10 cellular contexts compared by ENCODE assay signal in genomic region chr1:53526451-53527101, GRCh38.
DNase-seq lines count a peak whose midpoint lies in the region; ATAC-seq and TF ChIP-seq lines count a peak whose summit lies in the region.
"Had no signal": no experiment of that assay in that cellular context is flagged by ENCODE, and none has a peak within 500 bp of the region (broad histone marks: within the 10 kb centered on the region; RNA-seq: fewer than 3 reads in every experiment).

No MANE protein-coding gene starts in this region.

- no peak overlapping the region for H3K18ac ChIP-seq in trophoblast cell (ENCODE audit: low read length)

- no peak overlapping the region for H2BK120ac ChIP-seq in trophoblast cell (ENCODE audit: insufficient read depth, low read length, poor library complexity)

- H3K4me2 ChIP-seq in trophoblast cell (ENCODE audit: low read length) = no peak overlapping the region

- H3K23ac ChIP-seq in trophoblast cell (ENCODE audit: low read length) = no peak overlapping the region

- H2BK12ac ChIP-seq in trophoblast cell (ENCODE audit: low read length) = no peak overlapping the region

- no TSS peak for BruUV-seq in Calu3 (replicated peaks; lab: Mats Ljungman, UMichigan)

- ATAC-seq in SK-N-SH treated with all-trans-retinoic acid at 6 μM for 48 hours = peak; percentile 8; the same call in 2 of the 3 replicates
- ATAC-seq in naive thymus-derived CD4-positive, alpha-beta T cell = peak; percentile 21
- ATAC-seq: stimulated activated effector memory CD8-positive, alpha-beta T cell treated with anti-CD3 and anti-CD28 coated beads, Interleukin-12 subunit alpha, Interleukin-12 subunit beta, amount 100 ng/mL, for 72 hours had no signal

- no peaks in the 10 kb centered on the region for H3K79me1 ChIP-seq in trophoblast cell (ENCODE audit: low read length)

- no peak overlapping the region for H4K8ac ChIP-seq in trophoblast cell (ENCODE audit: low read depth, low read length)

- H2AFZ ChIP-seq in trophoblast cell (ENCODE audit: insufficient read depth, low read length, poor library complexity) = no peak overlapping the region

- no peaks in the 10 kb centered on the region for H3K79me2 ChIP-seq in trophoblast cell (ENCODE audit: control insufficient read depth, insufficient read depth, low read length, poor library complexity)

- TF ChIP-seq CTCF in fibroblast of villous mesenchyme (IDR thresholded peaks at IDR 0.05; ENCODE audit: insufficient read depth, low read depth, low read length) = no peak
- TF ChIP-seq CTCF in Calu3 (IDR thresholded peaks at IDR 0.05; ENCODE audit: unreplicated experiment) = no peak

- no peaks in the 10 kb centered on the region for H3K36me3 ChIP-seq in naive thymus-derived CD4-positive, alpha-beta T cell (ENCODE audit: control insufficient read depth in 2 of 3, insufficient read depth in 3 of 3, low read length in 3 of 3)
- no peaks in the 10 kb centered on the region for H3K36me3 ChIP-seq in trophoblast cell (ENCODE audit: control insufficient read depth in 1 of 2, insufficient read depth in 2 of 2, low read length in 2 of 2)

- no peaks in the 10 kb centered on the region for H3K27me3 ChIP-seq in naive thymus-derived CD4-positive, alpha-beta T cell (ENCODE audit: control insufficient read depth in 2 of 2, insufficient read depth in 2 of 2, low read length in 2 of 2)
- H3K27me3 ChIP-seq in trophoblast cell (ENCODE audit: insufficient read depth, low read length) = no peaks in the 10 kb centered on the region

- H3K4me3 Mint-ChIP-seq in naive thymus-derived CD4-positive, alpha-beta T cell = no peak overlapping the region
- no peak overlapping the region for H3K4me3 Mint-ChIP-seq in Calu3 (ENCODE audit: low read depth, unreplicated experiment)
- H3K4me3 Mint-ChIP-seq: activated B cell treated with CpG ODN at 0.5 μM for 24 hours; stimulated activated effector memory CD8-positive, alpha-beta T cell treated with anti-CD3 and anti-CD28 coated beads, Interleukin-12 subunit alpha, Interleukin-12 subunit beta, amount 100 ng/mL, for 72 hours had no signal

- peak; percentile 81 for DNase-seq in fibroblast of villous mesenchyme (ENCODE audit: low read depth)
- DNase-seq in naive thymus-derived CD4-positive, alpha-beta T cell = no peak
- DNase-seq in trophoblast cell = no peak
- DNase-seq in Calu3 = no peak
- DNase-seq in superior temporal gyrus (ENCODE audit: extremely low spot score) = no peak
- no peak for DNase-seq in NCI-H146 (lab: John Stamatoyannopoulos, UW)
- DNase-seq: activated B cell treated with CpG ODN at 0.5 μM for 24 hours, NCI-H2107 had no signal

- H3K9me3 Mint-ChIP-seq in naive thymus-derived CD4-positive, alpha-beta T cell = no peaks in the 10 kb centered on the region
- no peaks in the 10 kb centered on the region for H3K9me3 Mint-ChIP-seq in Calu3 (ENCODE audit: low read depth, unreplicated experiment)
- H3K9me3 Mint-ChIP-seq: activated B cell treated with CpG ODN at 0.5 μM for 24 hours; stimulated activated effector memory CD8-positive, alpha-beta T cell treated with anti-CD3 and anti-CD28 coated beads, Interleukin-12 subunit alpha, Interleukin-12 subunit beta, amount 100 ng/mL, for 72 hours had no signal

- no peak overlapping the region for H4K12ac ChIP-seq in trophoblast cell (ENCODE audit: low read depth, low read length)

- no peak overlapping the region for H2AK5ac ChIP-seq in trophoblast cell (ENCODE audit: low read length)

- CTCF ChIA-PET in naive thymus-derived CD4-positive, alpha-beta T cell (lab: Charles Lee) = no interaction called here
- CTCF ChIA-PET in Calu3 (lab: Charles Lee) = no interaction called here

- H4K91ac ChIP-seq in trophoblast cell (ENCODE audit: low read depth, low read length) = no peak overlapping the region

- intact Hi-C loops in naive thymus-derived CD4-positive, alpha-beta T cell (cut with micrococcal nuclease) = no loop called here
- intact Hi-C loops in Calu3 (cut with micrococcal nuclease; ENCODE audit: unreplicated experiment) = no loop called here

- no peak overlapping the region for H2BK5ac ChIP-seq in trophoblast cell (ENCODE audit: low read depth, low read length, poor library complexity)

- H3K4me3 ChIP-seq in fibroblast of villous mesenchyme (ENCODE audit: low read depth, low read length) = no peak overlapping the region
- no peak overlapping the region for H3K4me3 ChIP-seq in naive thymus-derived CD4-positive, alpha-beta T cell (ENCODE audit: low read length)
- H3K4me3 ChIP-seq in trophoblast cell (ENCODE audit: low read depth, low read length) = no peak overlapping the region

- no CpG with 5 or more reads among the region's 29 CpGs for WGBS in trophoblast cell (ENCODE audit: extremely low coverage, insufficient coverage, insufficient read length)

- H3K27ac Mint-ChIP-seq in naive thymus-derived CD4-positive, alpha-beta T cell = no peak overlapping the region
- no peak overlapping the region for H3K27ac Mint-ChIP-seq in Calu3 (ENCODE audit: unreplicated experiment)
- H3K27ac Mint-ChIP-seq: activated B cell treated with CpG ODN at 0.5 μM for 24 hours had no signal

- H3K4me1 Mint-ChIP-seq in naive thymus-derived CD4-positive, alpha-beta T cell = no peaks in the 10 kb centered on the region
- H3K4me1 Mint-ChIP-seq in Calu3 (ENCODE audit: low read depth, unreplicated experiment) = no peaks in the 10 kb centered on the region
- H3K4me1 Mint-ChIP-seq: activated B cell treated with CpG ODN at 0.5 μM for 24 hours had no signal

- no peak overlapping the region for H3K14ac ChIP-seq in trophoblast cell (ENCODE audit: low read length)

- H3K4me1 ChIP-seq in naive thymus-derived CD4-positive, alpha-beta T cell (ENCODE audit: control insufficient read depth in 2 of 2, insufficient read depth in 2 of 2, low read length in 2 of 2) = no peaks in the 10 kb centered on the region
- no peaks in the 10 kb centered on the region for H3K4me1 ChIP-seq in trophoblast cell (ENCODE audit: control insufficient read depth in 1 of 2, insufficient read depth in 2 of 2, low read length in 2 of 2)

- H3K36me3 Mint-ChIP-seq in naive thymus-derived CD4-positive, alpha-beta T cell = no peaks in the 10 kb centered on the region
- no peaks in the 10 kb centered on the region for H3K36me3 Mint-ChIP-seq in Calu3 (ENCODE audit: insufficient read depth, unreplicated experiment)
- H3K36me3 Mint-ChIP-seq: stimulated activated effector memory CD8-positive, alpha-beta T cell treated with anti-CD3 and anti-CD28 coated beads, Interleukin-12 subunit alpha, Interleukin-12 subunit beta, amount 100 ng/mL, for 72 hours had no signal

- POLR2A ChIA-PET in naive thymus-derived CD4-positive, alpha-beta T cell (lab: Charles Lee) = no interaction called here

- H3K27ac ChIP-seq in naive thymus-derived CD4-positive, alpha-beta T cell (ENCODE audit: low read depth, low read length) = no peak overlapping the region
- no peak overlapping the region for H3K27ac ChIP-seq in trophoblast cell (ENCODE audit: low read depth, low read length)

- no peaks in the 10 kb centered on the region for H3K9me3 ChIP-seq in naive thymus-derived CD4-positive, alpha-beta T cell (ENCODE audit: control insufficient read depth in 2 of 3, low read length in 3 of 3)
- H3K9me3 ChIP-seq in trophoblast cell (ENCODE audit: insufficient read depth, low read depth, low read length) = no peaks in the 10 kb centered on the region

- no peaks in the 10 kb centered on the region for H3K27me3 Mint-ChIP-seq in naive thymus-derived CD4-positive, alpha-beta T cell
- peaks cover 83% of the 10 kb centered on the region for H3K27me3 Mint-ChIP-seq in Calu3 (ENCODE audit: unreplicated experiment)
- H3K27me3 Mint-ChIP-seq: activated B cell treated with CpG ODN at 0.5 μM for 24 hours had no signal

- no peak overlapping the region for H3K9ac ChIP-seq in trophoblast cell (ENCODE audit: low read length)

- no peak overlapping the region for H3K4ac ChIP-seq in trophoblast cell (ENCODE audit: low read depth, low read length)

TF ChIP-seq in SK-N-SH treated with all-trans-retinoic acid at 6 μM for 48 hours, 23 proteins besides CTCF, POLR2A, EP300 and RAD21:
- no peak for TF ChIP-seq ZNF8 (CRISPR knock-in tag; IDR thresholded peaks at IDR 0.05)
- peak; percentile 25; the same call in 1 of the 2 replicates for TF ChIP-seq TCF4 (CRISPR knock-in tag; IDR thresholded peaks at IDR 0.05; ENCODE audit: borderline replicate concordance)
